ENCODE assay signal across 8 cellular contexts in genomic region chr1:85259118-85259865, GRCh38.
DNase-seq lines count a peak whose midpoint lies in the region; ATAC-seq and TF ChIP-seq lines count a peak whose summit lies in the region.

TSS of gene C1orf52 (minus strand) at chr1:85259662. CDS start at chr1:85259633, 29 bp downstream.

- DNase-seq in AG10803 (ENCODE audit: low read depth) (peak; percentile 90), NCI-H345 (lab: John Stamatoyannopoulos, UW) (peak; percentile 96), inferior parietal cortex (ENCODE audit: extremely low spot score) (peak; percentile 93)
- peak; percentile 93 to 98 (median 96) for DNase-seq in activated CD4-positive, CD25-positive, alpha-beta regulatory T cell (lab: John Stamatoyannopoulos, UW)
- DNase-seq in central memory CD4-positive, alpha-beta T cell, result peak; percentile 93
- peak; percentile 96 to 98 for DNase-seq in stimulated activated CD4-positive, alpha-beta T cell treated with anti-CD3 and anti-CD28 coated beads, Interleukin-12 subunit alpha, Interleukin-12 subunit beta, amount 100 ng/mL, for 24 hours (ENCODE audit: low read depth in 2 of 2)

- TF ChIP-seq CTCF in AG10803 (conservative IDR thresholded peaks at IDR 0.05; ENCODE audit: low read length), result peak; percentile 76

- ATAC-seq in GM19023 (IDR thresholded peaks at IDR 0.05; ENCODE audit: unreplicated experiment), result peak; percentile 99
- ATAC-seq in HG03280 (IDR thresholded peaks at IDR 0.05; ENCODE audit: unreplicated experiment), result peak; percentile 98

- H3K4me3 ChIP-seq in AG10803 (ENCODE audit: low read length), result peak within 1 kb of the TSS; percentile 89

Comparison
In these comparisons a context has a peak if more than half of its experiments do, and no peak if none do; other contexts are left out.
1. Peak in every context shown above with its lines: DNase-seq, ATAC-seq and H3K4me3 ChIP-seq.